2 cellular contexts compared by ENCODE assay signal in the genomic region with DNA sequence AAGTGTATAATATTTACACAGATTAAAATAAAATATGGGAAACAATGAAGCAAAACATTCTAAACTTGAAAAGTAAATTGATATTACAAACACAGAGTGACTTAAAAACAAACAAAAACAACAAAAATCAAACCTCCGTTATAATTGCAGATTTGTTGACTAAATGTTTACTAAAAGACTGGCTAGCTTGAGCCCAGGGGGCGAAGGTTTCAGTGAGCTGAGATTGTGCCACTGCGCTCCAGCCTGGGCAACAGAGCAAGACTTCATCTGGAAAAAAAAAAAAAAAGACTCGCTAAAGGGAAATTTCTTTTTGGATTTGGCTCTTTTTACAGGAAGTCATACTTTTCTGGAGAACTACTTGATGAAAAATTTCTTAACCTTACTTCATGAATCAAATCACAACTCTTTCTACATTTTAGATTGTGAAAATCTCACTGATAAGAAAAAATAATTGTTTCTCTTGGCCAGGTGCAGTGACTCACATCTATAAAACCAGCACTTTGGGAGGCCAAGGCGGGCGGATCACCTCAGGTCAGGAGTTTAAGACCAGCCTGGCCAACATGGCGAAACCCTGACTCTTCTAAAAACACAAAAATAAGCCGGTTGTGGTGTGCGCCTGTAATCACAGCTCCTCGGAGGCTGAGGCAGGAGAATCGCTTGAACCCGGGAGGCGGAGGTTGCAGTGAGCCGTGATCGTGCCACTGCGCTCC.
A peak's percentile ranks its signal among the peaks of the same experiment; 100 is the strongest.
TF ChIP-seq lines count a peak whose summit lies in the region.

No MANE protein-coding gene starts in this region.

TF ChIP-seq in IMR-90, 13 proteins besides CTCF, POLR2A, EP300 and RAD21:
- TF ChIP-seq RFX5 (IDR thresholded peaks at IDR 0.05; ENCODE audit: low read depth, low read length) (no peak), MXI1 (IDR thresholded peaks at IDR 0.05; ENCODE audit: borderline replicate concordance, low read depth, low read length) (no peak), MAFK (IDR thresholded peaks at IDR 0.05; ENCODE audit: low read depth, low read length) (no peak), FOS (IDR thresholded peaks at IDR 0.05; ENCODE audit: low read depth, low read length) (no peak), MAZ (IDR thresholded peaks at IDR 0.05; ENCODE audit: borderline replicate concordance, low read depth, low read length) (no peak), RCOR1 (IDR thresholded peaks at IDR 0.05; ENCODE audit: insufficient replicate concordance, low read length) (no peak), NFE2L2 (IDR thresholded peaks at IDR 0.05; ENCODE audit: low read depth, low read length) (no peak), BHLHE40 (IDR thresholded peaks at IDR 0.05; ENCODE audit: low read depth, low read length) (no peak), SMC3 (IDR thresholded peaks at IDR 0.05; ENCODE audit: low read depth, low read length) (no peak), CEBPB (IDR thresholded peaks at IDR 0.05; ENCODE audit: low read depth, low read length) (no peak), CHD1 (IDR thresholded peaks at IDR 0.05; ENCODE audit: low read depth, low read length) (no peak)
- TF ChIP-seq, protein P1, sequence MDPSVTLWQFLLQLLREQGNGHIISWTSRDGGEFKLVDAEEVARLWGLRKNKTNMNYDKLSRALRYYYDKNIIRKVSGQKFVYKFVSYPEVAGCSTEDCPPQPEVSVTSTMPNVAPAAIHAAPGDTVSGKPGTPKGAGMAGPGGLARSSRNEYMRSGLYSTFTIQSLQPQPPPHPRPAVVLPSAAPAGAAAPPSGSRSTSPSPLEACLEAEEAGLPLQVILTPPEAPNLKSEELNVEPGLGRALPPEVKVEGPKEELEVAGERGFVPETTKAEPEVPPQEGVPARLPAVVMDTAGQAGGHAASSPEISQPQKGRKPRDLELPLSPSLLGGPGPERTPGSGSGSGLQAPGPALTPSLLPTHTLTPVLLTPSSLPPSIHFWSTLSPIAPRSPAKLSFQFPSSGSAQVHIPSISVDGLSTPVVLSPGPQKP (IDR thresholded peaks at IDR 0.05; ENCODE audit: borderline replicate concordance, low read depth, low read length) = no peak
- TF ChIP-seq, protein P2, sequence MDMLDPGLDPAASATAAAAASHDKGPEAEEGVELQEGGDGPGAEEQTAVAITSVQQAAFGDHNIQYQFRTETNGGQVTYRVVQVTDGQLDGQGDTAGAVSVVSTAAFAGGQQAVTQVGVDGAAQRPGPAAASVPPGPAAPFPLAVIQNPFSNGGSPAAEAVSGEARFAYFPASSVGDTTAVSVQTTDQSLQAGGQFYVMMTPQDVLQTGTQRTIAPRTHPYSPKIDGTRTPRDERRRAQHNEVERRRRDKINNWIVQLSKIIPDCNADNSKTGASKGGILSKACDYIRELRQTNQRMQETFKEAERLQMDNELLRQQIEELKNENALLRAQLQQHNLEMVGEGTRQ (IDR thresholded peaks at IDR 0.05; ENCODE audit: low read depth, low read length) = no peak
TF ChIP-seq in IMR-90: peak in this region for 0.

TF ChIP-seq in endothelial cell of umbilical vein, 7 proteins besides CTCF, POLR2A, EP300 and RAD21:
- TF ChIP-seq EZH2 (IDR thresholded peaks at IDR 0.05; ENCODE audit: borderline replicate concordance, low read depth, low read length, severe bottlenecking) = no peak
- TF ChIP-seq FOS (IDR thresholded peaks at IDR 0.05; ENCODE audit: borderline replicate concordance, insufficient read depth, low read length) = peak; percentile 34
- peak; percentile 63 for TF ChIP-seq GATA2 (IDR thresholded peaks at IDR 0.05; ENCODE audit: insufficient read depth, insufficient read length, low read depth, low read length)
- TF ChIP-seq POLR2AphosphoS5 (IDR thresholded peaks at IDR 0.05; ENCODE audit: insufficient read depth, low read depth, low read length) = no peak
- TF ChIP-seq JUN (IDR thresholded peaks at IDR 0.05; ENCODE audit: borderline replicate concordance, insufficient read depth, insufficient read length, low read depth) = no peak
- TF ChIP-seq, protein P3, sequence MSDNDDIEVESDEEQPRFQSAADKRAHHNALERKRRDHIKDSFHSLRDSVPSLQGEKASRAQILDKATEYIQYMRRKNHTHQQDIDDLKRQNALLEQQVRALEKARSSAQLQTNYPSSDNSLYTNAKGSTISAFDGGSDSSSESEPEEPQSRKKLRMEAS (IDR thresholded peaks at IDR 0.05; ENCODE audit: insufficient read depth, insufficient read length) = no peak
- TF ChIP-seq MYC (IDR thresholded peaks at IDR 0.05; ENCODE audit: low read depth, low read length) = no peak
